In the genomic region with DNA sequence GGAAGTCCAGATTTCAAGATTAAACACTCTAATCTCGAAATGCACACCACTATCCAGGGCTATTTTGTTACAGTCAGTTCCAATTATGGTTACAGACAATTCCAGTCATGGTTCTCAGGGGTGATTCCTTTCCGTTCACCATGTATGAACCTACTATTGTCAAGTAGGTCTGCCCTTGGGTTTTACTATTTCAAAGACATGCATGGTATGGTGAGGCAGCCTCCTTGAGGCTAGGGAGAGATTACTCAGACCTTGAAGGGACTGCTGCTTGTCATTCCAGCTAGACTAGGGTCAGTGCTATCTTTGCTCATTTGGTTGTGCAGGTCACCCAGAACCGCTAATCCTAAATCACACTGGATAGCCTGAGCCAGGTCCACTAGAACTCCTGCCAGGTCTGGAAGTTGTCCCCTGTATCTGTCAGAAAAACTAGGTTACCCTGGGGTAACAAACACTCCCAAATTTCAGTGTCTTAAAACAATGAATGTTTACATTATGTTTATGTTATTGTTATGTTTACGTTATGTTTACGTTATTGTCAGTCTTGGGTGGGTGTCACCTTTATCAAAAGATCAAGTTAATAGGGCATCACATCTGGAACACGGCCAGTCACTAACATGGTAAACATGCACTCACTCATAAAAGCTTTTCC, we compare ENCODE assay signal across 7 cellular contexts.
"Had no signal": no experiment of that assay in that cellular context is flagged by ENCODE, and none has a peak within 500 bp of the region (broad histone marks: within the 10 kb centered on the region; RNA-seq: fewer than 3 reads in every experiment).

No MANE protein-coding gene starts in this region.

- H3K4me3 ChIP-seq: GM23338 had no signal

- ATAC-seq: GM23338, HepG2 had no signal

- H3K4me3 Mint-ChIP-seq: GM23338, H9 had no signal

- H3K27ac ChIP-seq: HL-60, KMS-11 had no signal

- H3K4me2 ChIP-seq: GM23338, KMS-11 had no signal

- H3K27ac Mint-ChIP-seq: GM23338 had no signal

- H3K9me3 Mint-ChIP-seq: GM23338, H9 had no signal

- H3K4me1 Mint-ChIP-seq: GM23338, H9 had no signal

- DNase-seq: H9, HCEC 1CT, KBM-7 had no signal

- H2AFZ ChIP-seq: GM23338 had no signal

- H3K9ac ChIP-seq: KMS-11 had no signal
